In the genomic region with DNA sequence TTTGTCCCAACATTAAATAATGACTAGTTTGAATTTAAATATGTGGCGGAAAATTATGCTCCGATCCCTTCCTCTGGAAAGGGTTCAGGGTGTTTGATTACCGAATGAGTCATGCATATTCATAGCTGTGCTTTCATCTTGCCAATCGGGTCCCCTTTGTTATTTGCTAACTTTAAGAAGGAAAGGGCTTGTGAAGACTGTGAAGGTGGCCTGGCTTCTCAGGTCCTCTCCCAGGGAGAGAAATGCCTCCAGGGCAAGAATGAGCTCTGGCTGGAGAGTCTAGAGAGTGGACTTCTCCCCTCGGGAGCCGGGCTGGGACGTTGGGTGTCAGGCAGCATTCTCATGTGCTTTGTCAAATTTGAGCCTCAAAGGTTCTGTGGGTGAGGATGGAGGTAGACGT, we compare ENCODE assay signal across 25 cellular contexts.
"Had no signal": no experiment of that assay in that cellular context is flagged by ENCODE, and none has a peak within 500 bp of the region (broad histone marks: within the 10 kb centered on the region; RNA-seq: fewer than 3 reads in every experiment).

No MANE protein-coding gene starts in this region.

- H3K9me3 ChIP-seq: breast epithelium, heart right ventricle, lower lobe of right lung, testis, transverse colon had no signal

- H3K27me3 ChIP-seq: neural progenitor cell, testis, transverse colon had no signal

- H3K4me1 ChIP-seq: breast epithelium, heart right ventricle, lower lobe of right lung, transverse colon had no signal

- DNase-seq: activated CD4-positive, alpha-beta memory T cell treated with anti-CD3 and anti-CD28 coated beads for 36 hours; activated CD4-positive, alpha-beta T cell treated with anti-CD3 and anti-CD28 coated beads, Interleukin-2, amount 10 ng/mL, durations not matched to agents 24 days and 14 days; activated CD8-positive, alpha-beta memory T cell treated with anti-CD3 and anti-CD28 coated beads, Interleukin-2, amount 50 U/mL, for 4 hours; activated gamma-delta T cell; activated naive CD4-positive, alpha-beta T cell treated with anti-CD3 and anti-CD28 coated beads, Interleukin-2, amount 10 ng/mL, durations not matched to agents 7 days and 5 days; activated T-cell treated with anti-CD3 and anti-CD28 coated beads, Interleukin-2, amount 50 U/mL, for 1 hour; amniotic stem cell; central memory CD4-positive, alpha-beta T cell; foreskin melanocyte; heart right ventricle; kidney glomerular epithelial cell; lower lobe of right lung; mesenchymal stem cell; naive thymus-derived CD8-positive, alpha-beta T cell; occipital lobe; right cardiac atrium; stimulated activated CD4-positive, alpha-beta T cell treated with anti-CD3 and anti-CD28 coated beads, Interleukin-15, amount 100 ng/mL, for 24 hours; stimulated activated CD4-positive, alpha-beta T cell treated with anti-CD3 and anti-CD28 coated beads, Interleukin-2, amount 100 ng/mL, for 24 hours; stimulated activated naive CD4-positive, alpha-beta T cell treated with Interleukin-2 at 50 U/mL for 16 hours; T-helper 2 cell; testis; transverse colon had no signal

- H3K36me3 ChIP-seq: breast epithelium, heart right ventricle, lower lobe of right lung, neural progenitor cell, transverse colon had no signal

- H3K9ac ChIP-seq: neural progenitor cell had no signal

- H3K4me3 ChIP-seq: breast epithelium, heart right ventricle, lower lobe of right lung, neural progenitor cell, testis, transverse colon had no signal

- H3K27ac ChIP-seq: breast epithelium, heart right ventricle, lower lobe of right lung, testis, transverse colon had no signal

- ATAC-seq: heart right ventricle; left lobe of liver; lower lobe of right lung; naive thymus-derived CD8-positive, alpha-beta T cell; right cardiac atrium had no signal
